Comparison of ENCODE assay signal across 22 cellular contexts in genomic region chr7:438916-439315, GRCh38.
DNase-seq lines count a peak whose midpoint lies in the region; ATAC-seq, FAIRE-seq and TF ChIP-seq lines count a peak whose summit lies in the region.
"Had no signal": no experiment of that assay in that cellular context is flagged by ENCODE, and none has a peak within 500 bp of the region (broad histone marks: within the 10 kb centered on the region; RNA-seq: fewer than 3 reads in every experiment).

No MANE protein-coding gene starts in this region.

- H3K27me3 ChIP-seq in right cardiac atrium (ENCODE audit: control insufficient read depth, insufficient read depth) = no peaks in the 10 kb centered on the region
- peaks cover 0 to 4% (median 0%) of the 10 kb centered on the region in 9 donors for H3K27me3 ChIP-seq in heart left ventricle
- H3K27me3 ChIP-seq in H1 (replicated peaks in 1 of 4; ENCODE audit: control insufficient read depth in 3 of 4, extremely low read depth in 1 of 4, insufficient read depth in 3 of 4, low read length in 3 of 4) = no peaks in the 10 kb centered on the region; a peak in 1 of 7 replicates
- H3K27me3 ChIP-seq in testis = no peaks in the 10 kb centered on the region
- H3K27me3 ChIP-seq in uterus = no peaks in the 10 kb centered on the region
- H3K27me3 ChIP-seq: BLaER1 treated with 17β-estradiol and CSF1 and Interleukin-3, amounts not matched to agents 10 nM and 100 nM had no signal

- ATAC-seq in Right ventricle myocardium inferior (no peak), right cardiac atrium (no peak), heart left ventricle (no peak)
- ATAC-seq: CD8-positive, alpha-beta T cell had no signal

- H2BK120ac ChIP-seq in H1 (replicated peaks; ENCODE audit: low read depth, low read length) = no peak overlapping the region

- H3K79me1 ChIP-seq in H1 (ENCODE audit: low read depth, low read length) = no peaks in the 10 kb centered on the region

- 91% methylated on average over 14 of the region's 14 CpGs for WGBS in right cardiac atrium
- 91 to 95% (median 93%) methylated on average over 5 to 14 of the region's 14 CpGs for WGBS in heart left ventricle, 4 donors
- WGBS in H1 (ENCODE audit: extremely low coverage in 1 of 2, insufficient coverage in 1 of 2, insufficient read length in 1 of 2, insufficient replicate concordance in 2 of 2, low coverage in 1 of 2, low lambda C conversion rate in 2 of 2, missing lambda C conversion rate in 1 of 2), 2 experiments = 85% methylated on average over 14 of the region's 14 CpGs; no CpG with 5 or more reads in 1 of the 2 experiments
- 89 to 93% methylated on average over 4 to 14 of the region's 14 CpGs for WGBS in testis, 2 donors

- no peak overlapping the region for H3K56ac ChIP-seq in H1 (replicated peaks; ENCODE audit: insufficient read length, low read depth, low read length)

- peak overlapping the region; percentile 85 for H4K91ac ChIP-seq in H1 (replicated peaks; ENCODE audit: insufficient read length, low read length)

- H3K4me1 ChIP-seq in right cardiac atrium (ENCODE audit: control insufficient read depth, insufficient read depth, low read length) (no peaks in the 10 kb centered on the region), heart left ventricle (no peaks in the 10 kb centered on the region), H1 (replicated peaks in 1 of 4; ENCODE audit: control insufficient read depth in 3 of 4, insufficient read depth in 4 of 4, low read length in 3 of 4) (peaks cover 0 to 16% (median 10%) of the 10 kb centered on the region in 4 experiments; a peak in 6 of 7 replicates), testis (no peaks in the 10 kb centered on the region), uterus (no peaks in the 10 kb centered on the region)

- peaks cover 15% of the 10 kb centered on the region; the same call in 1 of the 2 replicates for H3K23me2 ChIP-seq in H1 (ENCODE audit: low read depth, low read length)

- no peak overlapping the region for H3K4ac ChIP-seq in H1 (replicated peaks; ENCODE audit: insufficient read length, low read depth, low read length)

- TF ChIP-seq POLR2A in heart left ventricle (IDR thresholded peaks at IDR 0.05) = no peak
- no peak for TF ChIP-seq POLR2A in H1 (IDR thresholded peaks at IDR 0.05; ENCODE audit: control extremely low read depth in 1 of 2, low read depth in 2 of 2, low read length in 2 of 2)
- TF ChIP-seq POLR2A in testis (IDR thresholded peaks at IDR 0.05) = no peak
- TF ChIP-seq POLR2A in uterus (IDR thresholded peaks at IDR 0.05) = no peak

- H2AFZ ChIP-seq in H1 (ENCODE audit: low read length) = no peak overlapping the region

- no peak overlapping the region for H2BK5ac ChIP-seq in H1 (ENCODE audit: low read depth, low read length)

- no peak overlapping the region for H4K8ac ChIP-seq in H1 (ENCODE audit: extremely low read depth, insufficient read depth, low read length)

- H2BK20ac ChIP-seq in H1 (ENCODE audit: low read length) = no peak overlapping the region

- H4K20me1 ChIP-seq in H1 (replicated peaks in 1 of 2; ENCODE audit: control insufficient read depth in 1 of 2, insufficient read depth in 2 of 2, low read length in 2 of 2) = peaks cover 0 to 10% of the 10 kb centered on the region in 2 experiments
- H4K20me1 ChIP-seq: BLaER1 treated with 17β-estradiol and CSF1 and Interleukin-3, amounts not matched to agents 10 nM and 100 nM had no signal

- no peak for FAIRE-seq in H1 (lab: Jason Lieb, UNC)
- FAIRE-seq: A549, D721Med, G401.6, GM12891, GM19239 had no signal

- intact Hi-C loops in Right ventricle myocardium inferior (cut with DNase I) (no loop called here), cardiac septum (cut with DNase I) (no loop called here), right cardiac atrium (cut with DNase I) (no loop called here), heart left ventricle (cut with DNase I) (no loop called here), testis (cut with DNase I; ENCODE audit: low total_unique reads) (no loop called here), uterus (cut with DNase I; ENCODE audit: low total_unique reads) (no loop called here)

- no peaks in the 10 kb centered on the region for H3K9me3 ChIP-seq in right cardiac atrium (ENCODE audit: control insufficient read depth, low read length)
- H3K9me3 ChIP-seq in heart left ventricle = no peaks in the 10 kb centered on the region
- H3K9me3 ChIP-seq in H1 (ENCODE audit: insufficient read depth in 2 of 2, low read depth in 1 of 2, low read length in 1 of 2) = peaks cover 3 to 4% of the 10 kb centered on the region in 2 experiments; a peak in 1 of 4 replicates
- H3K9me3 ChIP-seq in testis = no peaks in the 10 kb centered on the region
- no peaks in the 10 kb centered on the region for H3K9me3 ChIP-seq in uterus
- H3K9me3 ChIP-seq: A549, Caco-2 had no signal

- no peak overlapping the region for H2BK12ac ChIP-seq in H1 (ENCODE audit: low read depth, low read length)

- H3K14ac ChIP-seq in H1 (ENCODE audit: insufficient read length) = no peak overlapping the region

- H4K5ac ChIP-seq in H1 (ENCODE audit: insufficient read length, low read depth, low read length) = no peak overlapping the region

- no peak overlapping the region for H3K23ac ChIP-seq in H1 (ENCODE audit: insufficient read length)

- H3K27ac ChIP-seq in right cardiac atrium (ENCODE audit: low read length) (no peak overlapping the region), heart left ventricle (no peak overlapping the region), H1 (ENCODE audit: low read depth, low read length) (no peak overlapping the region), testis (no peak overlapping the region), uterus (no peak overlapping the region)
- H3K27ac ChIP-seq: 22Rv1; BLaER1 treated with 17β-estradiol and CSF1 and Interleukin-3, amounts not matched to agents 10 nM and 100 nM; C4-2B had no signal

- H3K36me3 ChIP-seq in heart left ventricle (no peaks in the 10 kb centered on the region), H1 (ENCODE audit: control insufficient read depth in 2 of 4, insufficient read depth in 4 of 4, low read length in 3 of 4) (no peaks in the 10 kb centered on the region), testis (ENCODE audit: low read depth, missing control alignments) (no peaks in the 10 kb centered on the region), uterus (no peaks in the 10 kb centered on the region)
- H3K36me3 ChIP-seq: BLaER1 treated with 17β-estradiol and CSF1 and Interleukin-3, amounts not matched to agents 10 nM and 100 nM had no signal

- no peak overlapping the region; the same call in 1 of the 2 replicates for H3K18ac ChIP-seq in H1 (ENCODE audit: extremely low read depth, low read length)

- DNase-seq in Right ventricle myocardium inferior (ENCODE audit: missing footprints) = peak; percentile 45
- no peak for DNase-seq in cardiac septum (ENCODE audit: low spot score)
- DNase-seq in right cardiac atrium = peak in 2 of 3 donors; percentile 22 to 39
- DNase-seq in heart left ventricle = no peak
- no peak for DNase-seq in H1 (ENCODE audit: low read depth in 1 of 2, low spot score in 2 of 2)
- no peak for DNase-seq in testis
- DNase-seq in uterus = no peak
- DNase-seq: AML-193; Caco-2; Calu3; CD4-positive, alpha-beta T cell; CD8-positive, alpha-beta T cell; DMS79 treated with DMSO at 0.1 percent for 48 hours; GF-D8 had no signal

- H2BK15ac ChIP-seq in H1 (ENCODE audit: low read length) = no peak overlapping the region

- no peak for TF ChIP-seq CTCF in heart left ventricle (IDR thresholded peaks at IDR 0.05)
- TF ChIP-seq CTCF in H1 (IDR thresholded peaks at IDR 0.05; ENCODE audit: control extremely low read depth in 1 of 3, insufficient read depth in 1 of 3, low read depth in 1 of 3, low read length in 3 of 3) = no peak
- TF ChIP-seq CTCF in testis (IDR thresholded peaks at IDR 0.05) = no peak
- TF ChIP-seq CTCF in uterus (IDR thresholded peaks at IDR 0.05) = no peak

- CTCF ChIA-PET in H1 (lab: Charles Lee; ENCODE audit: partially characterized antibody) = interaction anchor here (0.9 to 2.0 kb wide), 2 partner anchors 10 to 293 kb away, joined by 3 to 4 read pairs; no protein-coding TSS in a partner anchor

- no peaks in the 10 kb centered on the region for H3K79me2 ChIP-seq in H1 (ENCODE audit: control insufficient read depth in 1 of 2, insufficient read depth in 2 of 2, low read length in 2 of 2)

- H3K9ac ChIP-seq in H1 (replicated peaks in 1 of 4; ENCODE audit: extremely low read depth in 1 of 4, low read depth in 3 of 4, low read length in 3 of 4) = no peak overlapping the region
- H3K9ac ChIP-seq: BLaER1 treated with 17β-estradiol and CSF1 and Interleukin-3, amounts not matched to agents 10 nM and 100 nM had no signal

- H3K4me2 ChIP-seq in H1 (ENCODE audit: insufficient read depth in 1 of 2, low read depth in 2 of 2, low read length in 2 of 2) = no peak overlapping the region
- H3K4me2 ChIP-seq: A549; BLaER1 treated with 17β-estradiol and CSF1 and Interleukin-3, amounts not matched to agents 10 nM and 100 nM had no signal

- H3K4me3 ChIP-seq in right cardiac atrium (ENCODE audit: low read length) (no peak overlapping the region), heart left ventricle (no peak overlapping the region), H1 (ENCODE audit: extremely low read depth in 1 of 4, insufficient read depth in 2 of 4, low read depth in 3 of 4, low read length in 4 of 4) (no peak overlapping the region), testis (no peak overlapping the region), uterus (no peak overlapping the region)
- H3K4me3 ChIP-seq: A549; BLaER1 treated with 17β-estradiol and CSF1 and Interleukin-3, amounts not matched to agents 10 nM and 100 nM had no signal

- TF ChIP-seq RAD21 in H1 (IDR thresholded peaks at IDR 0.05 in 1 of 2, conservative IDR thresholded peaks at IDR 0.05 in 1 of 2; ENCODE audit: low read depth in 2 of 2, low read length in 2 of 2) = no peak

- no peak for TF ChIP-seq EP300 in H1 (IDR thresholded peaks at IDR 0.05; ENCODE audit: borderline replicate concordance in 1 of 2, low read depth in 2 of 2, low read length in 2 of 2)

- POLR2A ChIA-PET in H1 (lab: Charles Lee; ENCODE audit: partially characterized antibody) = no interaction called here

- no peak overlapping the region for H2AK5ac ChIP-seq in H1 (ENCODE audit: low read depth, low read length)

TF ChIP-seq in H1, 55 proteins besides CTCF, POLR2A, EP300 and RAD21 (continues in another document):
- no peak for TF ChIP-seq TCF12 (IDR thresholded peaks at IDR 0.05; ENCODE audit: low read depth, low read length)
- no peak for TF ChIP-seq CREB1 (IDR thresholded peaks at IDR 0.05)
- TF ChIP-seq KDM5A (IDR thresholded peaks at IDR 0.05; ENCODE audit: low read length) = no peak
- no peak for TF ChIP-seq SRF (IDR thresholded peaks at IDR 0.05; ENCODE audit: low read depth, low read length)
- no peak for TF ChIP-seq POU5F1 (IDR thresholded peaks at IDR 0.05; ENCODE audit: low read depth, low read length)
- TF ChIP-seq RNF2 (IDR thresholded peaks at IDR 0.05; ENCODE audit: borderline replicate concordance, low read depth, low read length, missing control alignments, poor library complexity, severe bottlenecking) = no peak
- TF ChIP-seq CBX8 (IDR thresholded peaks at IDR 0.05; ENCODE audit: borderline replicate concordance, low read depth, low read length) = no peak

Comparison
In these comparisons a context has a peak if more than half of its experiments do, and no peak if none do; other contexts are left out.
1. DNase-seq: peak in Right ventricle myocardium inferior (single experiment) and right cardiac atrium (2 of 3); none in cardiac septum (single experiment), heart left ventricle (0 of 5), H1 (0 of 2), testis (single experiment) and uterus (0 of 2).